In the genomic region with DNA sequence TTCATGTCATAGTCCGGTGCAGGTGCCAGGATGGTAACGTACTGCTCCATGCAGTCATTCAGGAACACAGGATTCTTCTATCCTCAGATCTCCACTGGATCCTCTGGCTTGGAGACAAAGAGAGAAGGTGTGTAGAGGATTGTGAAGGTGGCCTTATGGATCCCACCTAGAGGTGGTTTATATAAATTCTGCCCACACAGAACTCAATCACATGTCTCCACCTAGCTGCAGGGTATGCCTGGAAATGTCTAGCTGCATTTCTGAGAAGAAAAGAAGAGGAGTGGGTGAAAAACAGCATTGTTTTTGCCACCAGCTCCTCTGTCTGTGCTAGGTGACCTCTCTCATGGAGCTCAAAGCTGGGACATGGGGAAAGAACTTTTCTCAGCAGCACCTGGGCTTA, we compare ENCODE assay signal across 1 cellular context.
TF ChIP-seq lines count a peak whose summit lies in the region.

No MANE protein-coding gene starts in this region.

TF ChIP-seq in WTC11, 78 proteins besides CTCF, POLR2A, EP300 and RAD21 (continued from another document):
- TF ChIP-seq AFF4 (CRISPR knock-in tag; IDR thresholded peaks at IDR 0.05; ENCODE audit: borderline replicate concordance) (no peak), SOX15 (CRISPR knock-in tag; IDR thresholded peaks at IDR 0.05) (no peak), SP1 (CRISPR knock-in tag; conservative IDR thresholded peaks at IDR 0.05) (no peak), GTF2I (CRISPR knock-in tag; conservative IDR thresholded peaks at IDR 0.05) (no peak), ZNF512 (CRISPR knock-in tag; IDR thresholded peaks at IDR 0.05; ENCODE audit: borderline replicate concordance) (no peak), CREB1 (CRISPR knock-in tag; IDR thresholded peaks at IDR 0.05) (no peak)
- TF ChIP-seq, protein P1, sequence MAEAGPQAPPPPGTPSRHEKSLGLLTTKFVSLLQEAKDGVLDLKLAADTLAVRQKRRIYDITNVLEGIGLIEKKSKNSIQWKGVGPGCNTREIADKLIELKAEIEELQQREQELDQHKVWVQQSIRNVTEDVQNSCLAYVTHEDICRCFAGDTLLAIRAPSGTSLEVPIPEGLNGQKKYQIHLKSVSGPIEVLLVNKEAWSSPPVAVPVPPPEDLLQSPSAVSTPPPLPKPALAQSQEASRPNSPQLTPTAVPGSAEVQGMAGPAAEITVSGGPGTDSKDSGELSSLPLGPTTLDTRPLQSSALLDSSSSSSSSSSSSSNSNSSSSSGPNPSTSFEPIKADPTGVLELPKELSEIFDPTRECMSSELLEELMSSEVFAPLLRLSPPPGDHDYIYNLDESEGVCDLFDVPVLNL (CRISPR knock-in tag; IDR thresholded peaks at IDR 0.05; ENCODE audit: borderline replicate concordance, low read depth) = no peak
- TF ChIP-seq, protein P2, sequence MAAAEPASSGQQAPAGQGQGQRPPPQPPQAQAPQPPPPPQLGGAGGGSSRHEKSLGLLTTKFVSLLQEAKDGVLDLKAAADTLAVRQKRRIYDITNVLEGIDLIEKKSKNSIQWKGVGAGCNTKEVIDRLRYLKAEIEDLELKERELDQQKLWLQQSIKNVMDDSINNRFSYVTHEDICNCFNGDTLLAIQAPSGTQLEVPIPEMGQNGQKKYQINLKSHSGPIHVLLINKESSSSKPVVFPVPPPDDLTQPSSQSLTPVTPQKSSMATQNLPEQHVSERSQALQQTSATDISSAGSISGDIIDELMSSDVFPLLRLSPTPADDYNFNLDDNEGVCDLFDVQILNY (CRISPR knock-in tag; IDR thresholded peaks at IDR 0.05) = no peak
